In the genomic region with DNA sequence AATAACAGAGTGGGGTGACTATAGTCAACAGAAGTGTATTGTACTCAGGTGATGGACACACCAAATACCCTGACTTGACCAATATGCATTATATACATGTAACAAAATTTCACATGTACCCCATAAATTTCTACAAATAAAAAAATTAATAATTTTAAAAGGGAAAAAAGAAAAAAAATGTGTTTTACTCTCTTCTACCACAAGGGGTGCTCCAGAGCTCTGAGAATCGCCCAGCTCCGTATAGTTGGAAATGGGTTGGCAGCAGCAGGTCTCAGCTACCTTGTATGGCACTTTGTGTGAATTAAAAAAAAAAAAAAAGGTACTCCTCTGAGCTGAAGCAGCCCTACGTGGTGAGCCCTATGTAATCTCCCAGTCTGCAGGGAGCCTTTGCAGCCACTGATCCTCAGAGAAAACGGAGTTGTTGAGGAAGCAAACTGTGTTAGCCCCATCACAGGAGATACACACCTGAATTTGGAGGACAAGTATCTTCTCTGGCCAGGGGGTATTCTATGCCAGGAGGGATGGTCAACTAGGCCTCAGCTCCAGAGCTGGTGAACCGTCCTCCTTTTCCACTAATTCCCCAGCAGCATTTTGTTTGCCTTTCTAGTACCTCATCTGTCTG, we compare ENCODE assay signal across 8 cellular contexts. TPM values are rescaled to one million over a fixed set of nuclear protein-coding genes. Genes with fewer than 3 reads are reported as not detected.
A peak's percentile ranks its signal among the peaks of the same experiment; 100 is the strongest.
DNase-seq lines count a peak whose midpoint lies in the region; ATAC-seq and TF ChIP-seq lines count a peak whose summit lies in the region.

No MANE protein-coding gene starts in this region.

- no peak overlapping the region for H3K4me3 ChIP-seq in heart left ventricle
- H3K4me3 ChIP-seq in fibroblast of the aortic adventitia (ENCODE audit: low read depth, low read length), result no peak overlapping the region
- no peak overlapping the region for H3K4me3 ChIP-seq in transverse colon

- WGBS in heart left ventricle, 4 donors, result 31 to 40% (median 38%) methylated on average over 5 of the region's 5 CpGs
- 0 to 27% methylated on average over 1 to 5 of the region's 5 CpGs for WGBS in transverse colon (ENCODE audit: low coverage in 1 of 2), 2 donors

- H3K9me3 ChIP-seq in heart left ventricle (no peaks in the 10 kb centered on the region), transverse colon (no peaks in the 10 kb centered on the region)

- H3K27ac ChIP-seq in heart left ventricle (no peak overlapping the region), transverse colon (no peak overlapping the region)

- ATAC-seq in heart left ventricle (no peak), left cardiac atrium (no peak), HG02884 (IDR thresholded peaks at IDR 0.05; ENCODE audit: unreplicated experiment) (no peak), GM19452 (IDR thresholded peaks at IDR 0.05; ENCODE audit: unreplicated experiment) (no peak), GM21619 (IDR thresholded peaks at IDR 0.05; ENCODE audit: unreplicated experiment) (no peak)

- H3K27me3 ChIP-seq in heart left ventricle (peaks cover 0 to 23% (median 0%) of the 10 kb centered on the region in 9 donors), transverse colon (no peaks in the 10 kb centered on the region)

- no peaks in the 10 kb centered on the region for H3K4me1 ChIP-seq in heart left ventricle
- no peaks in the 10 kb centered on the region for H3K4me1 ChIP-seq in transverse colon

- no peak for DNase-seq in heart left ventricle
- DNase-seq in left cardiac atrium, result no peak
- peak; percentile 35 for DNase-seq in OCI-M1 (lab: John Stamatoyannopoulos, UW)
- peak; percentile 8 for DNase-seq in fibroblast of the aortic adventitia (ENCODE audit: low read depth)
- DNase-seq in transverse colon, result no peak

- peak in 11 of 12 donors; percentile 26 to 65 (median 51) for TF ChIP-seq CTCF in heart left ventricle (IDR thresholded peaks at IDR 0.05)
- TF ChIP-seq CTCF in fibroblast of the aortic adventitia (IDR thresholded peaks at IDR 0.05; ENCODE audit: insufficient read depth, low read length), result peak; percentile 69
- peak in 4 of 5 experiments; percentile 23 to 56 (median 44) for TF ChIP-seq CTCF in transverse colon (IDR thresholded peaks at IDR 0.05)

- TF ChIP-seq EP300 in transverse colon (IDR thresholded peaks at IDR 0.05; ENCODE audit: low read depth), result no peak

- TF ChIP-seq POLR2A in heart left ventricle (IDR thresholded peaks at IDR 0.05), result no peak
- no peak for TF ChIP-seq POLR2A in transverse colon (IDR thresholded peaks at IDR 0.05)

- intact Hi-C loops in heart left ventricle (cut with DNase I) (no loop called here), left cardiac atrium (cut with DNase I) (no loop called here), transverse colon (cut with DNase I; ENCODE audit: low total_unique reads) (no loop called here)

- in situ Hi-C loops in transverse colon (cut with MboI; ENCODE audit: low pct_ligation_motif_present in 1 of 4, low pct_unique_long_range_greater_than_20kb in 1 of 4, low sequenced_read_pairs in 3 of 4), result no loop called here

- H3K36me3 ChIP-seq in heart left ventricle, result no peaks in the 10 kb centered on the region
- H3K36me3 ChIP-seq in transverse colon, result no peaks in the 10 kb centered on the region

RNA-seq across cellular contexts. Expression of a gene that starts 17.2 kb away (rescaled TPM):
- 1 to 10 TPM; 4.1 to 8.1 (median 6.6) TPM for total RNA-seq in heart left ventricle
- 1 to 10 TPM; 1.9 to 5.9 TPM for polyA plus RNA-seq in heart left ventricle
- 10 to 100 TPM in 1 of 2 donors, 1 to 10 TPM in 1; 8.7 to 10.8 TPM for total RNA-seq in left cardiac atrium
- total RNA-seq in fibroblast of the aortic adventitia (ENCODE audit: low replicate concordance), result 9.2 and 24.9 TPM in 2 replicates
- total RNA-seq in transverse colon, result 1 to 10 TPM; 1.2 to 9.1 (median 5.4) TPM

RNA-seq across cellular contexts. Expression of a gene that starts 29.4 kb away (rescaled TPM):
- total RNA-seq in heart left ventricle, result under 1 TPM in 4 of 9 donors, not detected in 5; 0.10 to 0.27 (median 0.16) TPM
- under 1 TPM in 1 of 2 donors, not detected in 1; 0.07 TPM for polyA plus RNA-seq in heart left ventricle
- total RNA-seq in left cardiac atrium, result 1 to 10 TPM in 1 of 2 donors, under 1 TPM in 1; 0.68 to 2.8 TPM
- 0.27 and 0.74 TPM in 2 replicates for total RNA-seq in fibroblast of the aortic adventitia (ENCODE audit: low replicate concordance)
- under 1 TPM in 1 of 4 donors, not detected in 3; 0.16 TPM for total RNA-seq in transverse colon

Comparison
In these comparisons a context has a peak if more than half of its experiments do, and no peak if none do; other contexts are left out.
1. DNase-seq: peak in OCI-M1 (single experiment) and fibroblast of the aortic adventitia (single experiment); none in heart left ventricle (0 of 5), left cardiac atrium (single experiment) and transverse colon (single experiment).
2. Peak in every context shown above with its lines, with median percentiles within 50 percentile points of each other: CTCF ChIP-seq.